8 cellular contexts compared by ENCODE assay signal in the genomic region with DNA sequence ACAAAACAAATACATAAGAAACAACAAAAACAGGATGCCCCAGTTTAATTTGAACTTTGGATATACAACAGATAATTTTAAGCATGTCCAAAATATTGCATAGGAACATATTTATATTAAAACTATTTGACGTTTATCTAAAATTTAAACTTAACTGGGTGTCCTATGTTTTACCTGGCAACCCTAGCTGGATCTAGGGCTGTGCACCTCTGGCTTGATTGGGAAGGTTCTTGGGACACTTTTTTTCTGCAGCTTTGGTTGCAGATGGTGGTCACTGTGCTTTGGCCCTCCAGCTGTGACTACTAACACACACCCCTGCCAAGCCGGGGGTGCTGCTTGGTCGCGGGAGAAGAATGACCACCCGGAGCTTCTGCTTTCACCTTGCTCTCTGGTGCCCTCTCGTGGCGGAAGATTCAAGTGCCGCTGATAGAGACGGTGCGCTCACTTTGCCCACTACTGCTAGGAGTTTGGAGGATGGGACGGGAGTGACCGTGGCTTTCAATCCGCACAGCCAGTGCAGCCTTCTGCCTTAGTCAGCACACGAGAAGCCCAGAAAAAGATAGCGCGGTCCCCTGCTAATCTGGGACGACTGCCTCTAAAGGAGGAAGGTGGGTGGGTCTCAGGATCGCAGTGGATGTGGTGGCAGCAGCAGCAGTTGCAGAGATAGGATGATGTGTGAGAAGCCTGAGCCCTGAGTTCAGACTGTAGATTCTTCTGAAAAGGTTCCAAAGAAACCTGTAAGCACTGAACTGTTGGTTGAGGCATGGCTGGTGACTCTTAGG. TPM values are rescaled to one million over a fixed set of nuclear protein-coding genes. Genes with fewer than 3 reads are reported as not detected.
A peak's percentile ranks its signal among the peaks of the same experiment; 100 is the strongest.
DNase-seq lines count a peak whose midpoint lies in the region; ATAC-seq and TF ChIP-seq lines count a peak whose summit lies in the region.

No MANE protein-coding gene starts in this region.

- peak overlapping the region in 1 of 3 donors; percentile 3 for H3K4me3 ChIP-seq in breast epithelium

- H3K27me3 ChIP-seq in breast epithelium: no peaks in the 10 kb centered on the region

- DNase-seq in activated gamma-delta T cell treated with Interleukin-2 at 50 U/mL for 16 hours (peak; percentile 75), activated gamma-delta T cell (lab: John Stamatoyannopoulos, UW) (no peak), NCI-H1930 (lab: John Stamatoyannopoulos, UW) (peak; percentile 32 to 54), breast epithelium (ENCODE audit: low spot score in 2 of 2) (peak; percentile 53 to 77), iPS-NIHi7 (ENCODE audit: extremely low spot score) (peak; percentile 92)
- DNase-seq in stimulated activated CD4-positive, alpha-beta T cell treated with anti-CD3 and anti-CD28 coated beads, Interleukin-12 subunit alpha, Interleukin-12 subunit beta, amount 100 ng/mL, for 24 hours (ENCODE audit: low read depth in 2 of 2): peak; percentile 37 to 74

- TF ChIP-seq CTCF in VCaP (conservative IDR thresholded peaks at IDR 0.05) (peak; percentile 100), breast epithelium (IDR thresholded peaks at IDR 0.05) (peak; percentile 63 to 81 (median 79))

- no peaks in the 10 kb centered on the region for H3K4me1 ChIP-seq in breast epithelium

- H3K9me3 ChIP-seq in breast epithelium: no peaks in the 10 kb centered on the region

- H3K36me3 ChIP-seq in breast epithelium: no peaks in the 10 kb centered on the region

- intact Hi-C loops in breast epithelium (cut with DNase I; ENCODE audit: low total_unique reads): no loop called here

- no peak for TF ChIP-seq POLR2A in breast epithelium (IDR thresholded peaks at IDR 0.05)

- H3K27ac ChIP-seq in VCaP (no peak overlapping the region), breast epithelium (no peak overlapping the region)

- no peak for ATAC-seq in HG02610 (IDR thresholded peaks at IDR 0.05; ENCODE audit: unreplicated experiment)

RNA-seq across cellular contexts. Expression of gene SPACA3, which starts 6.7 kb away (rescaled TPM):
- not detected for total RNA-seq in breast epithelium
